In the genomic region with DNA sequence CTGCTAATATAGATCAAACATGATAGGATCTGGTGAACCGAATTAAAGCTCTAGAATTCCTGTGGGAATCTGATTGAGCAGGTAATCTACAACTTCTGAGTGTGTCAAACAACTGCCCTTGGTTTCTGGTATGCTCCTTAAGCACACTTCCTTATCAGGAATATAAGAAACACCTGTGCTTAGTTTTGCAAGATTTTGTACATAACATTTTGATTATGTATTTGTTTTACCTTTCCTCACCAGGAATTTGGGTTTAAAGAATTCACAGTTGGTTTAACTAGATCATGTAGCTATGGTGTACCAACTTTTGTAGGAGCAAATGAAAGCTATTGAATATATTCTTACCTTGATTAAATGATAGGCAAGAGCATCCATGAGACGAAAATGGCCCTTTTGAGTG, we compare ENCODE assay signal across 8 cellular contexts.
"Had no signal": no experiment of that assay in that cellular context is flagged by ENCODE, and none has a peak within 500 bp of the region (broad histone marks: within the 10 kb centered on the region; RNA-seq: fewer than 3 reads in every experiment).

No MANE protein-coding gene starts in this region.

- H3K4me3 ChIP-seq: GM12878 had no signal

- DNase-seq: GDM1, GF-D8 had no signal

- ATAC-seq: GM12878 had no signal

- FAIRE-seq: G401.6, GM12878, GM12891, GM12892, GM18507, GM19239 had no signal
